Comparison of ENCODE assay signal across 11 cellular contexts in genomic region chr15:79170256-79170664, GRCh38.
DNase-seq lines count a peak whose midpoint lies in the region; ATAC-seq and TF ChIP-seq lines count a peak whose summit lies in the region.
"Had no signal": no experiment of that assay in that cellular context is flagged by ENCODE, and none has a peak within 500 bp of the region (broad histone marks: within the 10 kb centered on the region; RNA-seq: fewer than 3 reads in every experiment).

No MANE protein-coding gene starts in this region.

- H3K79me2 ChIP-seq in GM23248 (ENCODE audit: insufficient read depth), result no peaks in the 10 kb centered on the region

- H4K20me1 ChIP-seq in GM23248 (ENCODE audit: insufficient read depth), result no peaks in the 10 kb centered on the region

- DNase-seq in GM23248, result peak; percentile 74
- peak; percentile 85 for DNase-seq in RWPE2 (ENCODE audit: low spot score)
- peak; percentile 31 for DNase-seq in fibroblast of villous mesenchyme (ENCODE audit: low read depth)
- DNase-seq in sciatic nerve (ENCODE audit: low spot score), result no peak
- no peak for DNase-seq in NCI-H510A (lab: John Stamatoyannopoulos, UW)
- DNase-seq in RKO (ENCODE audit: low spot score), result no peak
- DNase-seq: activated effector memory CD4-positive, alpha-beta T cell treated with Interleukin-2 at 50 U/mL for 16 hours; NCI-H1436 had no signal

- H3K4me3 ChIP-seq in GM23248 (no peak overlapping the region), RWPE2 (ENCODE audit: severe bottlenecking) (no peak overlapping the region), fibroblast of villous mesenchyme (ENCODE audit: low read depth, low read length) (no peak overlapping the region)
- H3K4me3 ChIP-seq: HAP-1 had no signal

- H3K4me1 ChIP-seq in GM23248 (ENCODE audit: insufficient read depth) (peaks cover 18% of the 10 kb centered on the region; the same call in 1 of the 2 replicates), RWPE2 (ENCODE audit: insufficient read depth, poor library complexity, severe bottlenecking) (peaks cover 22% of the 10 kb centered on the region)
- H3K4me1 ChIP-seq: HAP-1 had no signal

- ATAC-seq in RWPE2 (ENCODE audit: low read depth), result peak; percentile 92
- peak; percentile 61 for ATAC-seq in sciatic nerve
- ATAC-seq in GM19455 (IDR thresholded peaks at IDR 0.05; ENCODE audit: unreplicated experiment), result no peak
- no peak for ATAC-seq in GM19324 (IDR thresholded peaks at IDR 0.05; ENCODE audit: low FRiP score, unreplicated experiment)

- H3K27ac ChIP-seq in GM23248 (0 out of 2 replicates have a peak overlapping the region, but pooled peaks have one; percentile 16), RWPE2 (ENCODE audit: poor library complexity, severe bottlenecking) (peak overlapping the region; percentile 37)

- H3K27me3 ChIP-seq in GM23248 (replicated peaks; ENCODE audit: insufficient read depth), result peaks cover 17% of the 10 kb centered on the region; the same call in 1 of the 2 replicates
- H3K27me3 ChIP-seq in RWPE2 (ENCODE audit: insufficient read depth, poor library complexity, severe bottlenecking), result no peaks in the 10 kb centered on the region

- peak overlapping the region; percentile 24 for H3K4me2 ChIP-seq in GM23248 (ENCODE audit: unreplicated experiment)

- peak overlapping the region; percentile 29; the same call in 1 of the 2 replicates for H3K9ac ChIP-seq in GM23248

- no peaks in the 10 kb centered on the region for H3K9me2 ChIP-seq in GM23248 (ENCODE audit: insufficient read depth)

- in situ Hi-C loops in GM23248 (cut with MboI), result no loop called here

- 13 to 16% methylated on average over 6 of the region's 6 CpGs for WGBS in GM23248 (ENCODE audit: low coverage in 1 of 2, low lambda C conversion rate in 2 of 2, missing lambda C conversion rate in 2 of 2), 2 experiments

- H3K9me3 ChIP-seq in GM23248 (ENCODE audit: low read depth) (no peaks in the 10 kb centered on the region), RWPE2 (ENCODE audit: severe bottlenecking) (no peaks in the 10 kb centered on the region)
- H3K9me3 ChIP-seq: HAP-1 had no signal

- TF ChIP-seq CTCF in RWPE2 (IDR thresholded peaks at IDR 0.05; ENCODE audit: poor library complexity, severe bottlenecking) (no peak), fibroblast of villous mesenchyme (IDR thresholded peaks at IDR 0.05; ENCODE audit: insufficient read depth, low read depth, low read length) (no peak)

- intact Hi-C loops in sciatic nerve (cut with DNase I), result loop anchor here (2.0 to 10.0 kb wide), 2 partner anchors 73 to 135 kb away; no protein-coding TSS in a partner anchor

- H3F3A ChIP-seq in GM23248 (ENCODE audit: insufficient read depth), result no peaks in the 10 kb centered on the region

- no peak overlapping the region for H2AFZ ChIP-seq in GM23248

- no peaks in the 10 kb centered on the region for H3K36me3 ChIP-seq in GM23248 (ENCODE audit: low read depth)
- no peaks in the 10 kb centered on the region for H3K36me3 ChIP-seq in RWPE2 (ENCODE audit: low read depth)
- H3K36me3 ChIP-seq: HAP-1 had no signal

Comparison
In these comparisons a context has a peak if more than half of its experiments do, and no peak if none do; other contexts are left out.
1. DNase-seq: peak in GM23248 (single experiment), RWPE2 (single experiment) and fibroblast of villous mesenchyme (single experiment); none in sciatic nerve (single experiment), NCI-H510A (single experiment) and RKO (single experiment).
2. ATAC-seq: peak in RWPE2 (single experiment) and sciatic nerve (single experiment); none in GM19455 (single experiment) and GM19324 (single experiment).